ENCODE assay signal across 8 cellular contexts in the genomic region with DNA sequence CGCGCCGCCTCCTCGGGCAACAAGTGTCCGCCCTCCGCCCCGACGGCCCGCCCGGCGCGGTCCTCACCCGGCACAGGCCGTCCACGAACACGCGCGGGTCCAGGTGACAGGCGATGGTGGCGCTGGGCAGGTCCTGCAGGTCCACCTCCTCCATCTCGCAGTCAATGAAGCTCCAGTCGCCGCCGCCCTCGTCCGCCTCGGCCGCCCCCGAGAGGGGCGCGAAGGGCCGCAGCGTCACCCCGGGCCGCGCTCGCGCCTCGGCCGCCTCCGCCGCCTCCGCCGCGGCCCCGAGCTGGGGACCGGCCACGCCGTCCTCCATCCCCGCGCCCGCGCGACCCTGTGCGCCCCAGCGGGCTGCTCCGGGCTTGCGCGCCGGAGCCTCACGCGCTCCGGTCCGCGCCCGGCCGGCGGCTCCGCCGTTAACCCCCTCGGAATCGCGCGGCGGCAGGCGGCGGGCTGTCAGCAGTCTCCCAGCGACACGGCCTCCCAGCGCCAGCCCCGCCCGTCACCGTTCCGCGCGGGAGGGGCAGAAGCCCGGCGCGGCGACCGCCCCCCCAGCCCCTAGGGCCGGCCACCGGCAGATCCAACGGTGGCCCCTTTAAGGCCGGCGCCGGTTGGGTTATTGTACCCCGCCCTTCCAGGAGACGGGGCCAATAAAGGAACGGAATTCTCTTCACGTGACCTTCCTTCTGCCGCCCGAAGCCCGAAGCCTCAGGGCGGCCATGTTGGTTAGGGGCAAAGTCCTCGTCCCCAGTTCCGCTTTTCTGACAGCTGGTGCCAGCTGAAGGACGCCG. TPM values are rescaled to one million over a fixed set of nuclear protein-coding genes. Genes with fewer than 3 reads are reported as not detected.
DNase-seq lines count a peak whose midpoint lies in the region; ATAC-seq and TF ChIP-seq lines count a peak whose summit lies in the region.

Gene RCAN1, minus strand, starts transcription at position 421 of the 794 bp plus-strand sequence. Its CDS starts 102 bp downstream, at position 319.

- H3K36me3 ChIP-seq in heart right ventricle = no peaks in the 10 kb centered on the region

- TF ChIP-seq CTCF in heart right ventricle (IDR thresholded peaks at IDR 0.05) (peak in 1 of 9 donors; percentile 10), type B pancreatic cell (conservative IDR thresholded peaks at IDR 0.05) (no peak)

- peaks cover 23% of the 10 kb centered on the region for H3K4me1 Mint-ChIP-seq in T-helper 1 cell treated with Interleukin-12 subunit alpha and Interleukin-12 subunit beta and Interleukin-4 antibody, amounts not matched to agents 30 μg/mL and 1 μg/mL, for 36 hours (ENCODE audit: low read depth)
- H3K4me1 Mint-ChIP-seq in type B pancreatic cell (ENCODE audit: unreplicated experiment) = no peaks in the 10 kb centered on the region

- peak; percentile 14 for TF ChIP-seq POLR2A in GM15510 (IDR thresholded peaks at IDR 0.05; ENCODE audit: borderline replicate concordance, extremely low read depth, insufficient read length)

- WGBS in heart right ventricle, 2 donors = 0% methylated on average over 69 to 109 of the region's 109 CpGs

- peaks cover 21% of the 10 kb centered on the region for H3K27me3 Mint-ChIP-seq in T-helper 1 cell treated with Interleukin-12 subunit alpha and Interleukin-12 subunit beta and Interleukin-4 antibody, amounts not matched to agents 30 μg/mL and 1 μg/mL, for 36 hours (ENCODE audit: low read depth)
- H3K27me3 Mint-ChIP-seq in type B pancreatic cell = peaks cover 41% of the 10 kb centered on the region

- DNase-seq in NCI-H146 (lab: John Stamatoyannopoulos, UW) (peak; percentile 92), amniotic stem cell (lab: John Stamatoyannopoulos, UW) (peak; percentile 88), heart right ventricle (peak; percentile 87 to 92), posterior cingulate gyrus (peak; percentile 84 to 99 (median 92)), type B pancreatic cell (ENCODE audit: extremely low spot score, unreplicated experiment) (peak; percentile 89)

- intact Hi-C loops in heart right ventricle (cut with DNase I) (loop anchor here in 2 of 10 donors (10.0 kb wide), 2 partner anchors 540 to 700 kb away; partner anchors contain the start of genes ATP5PO (in 1 of the 2), MRPS6 (in 1 of the 2) and SLC5A3 (in 1 of the 2)), posterior cingulate gyrus (cut with DNase I) (loop anchor here (10.0 kb wide), 2 partner anchors 700 to 970 kb away; partner anchors contain the start of genes ATP5PO, CRYZL1 and ITSN1)

- H3K4me3 ChIP-seq in heart right ventricle = peak within 1 kb of the TSS; percentile 40 to 87 (median 74)

- H3K4me1 ChIP-seq in heart right ventricle = peaks cover 0 to 52% (median 30%) of the 10 kb centered on the region in 9 donors

- no peaks in the 10 kb centered on the region for H3K9me3 Mint-ChIP-seq in T-helper 1 cell treated with Interleukin-12 subunit alpha and Interleukin-12 subunit beta and Interleukin-4 antibody, amounts not matched to agents 30 μg/mL and 1 μg/mL, for 36 hours
- H3K9me3 Mint-ChIP-seq in type B pancreatic cell = no peaks in the 10 kb centered on the region

- H3K9me3 ChIP-seq in heart right ventricle = no peaks in the 10 kb centered on the region

- peak within 1 kb of the TSS; percentile 85 for H3K4me3 Mint-ChIP-seq in T-helper 1 cell treated with Interleukin-12 subunit alpha and Interleukin-12 subunit beta and Interleukin-4 antibody, amounts not matched to agents 30 μg/mL and 1 μg/mL, for 36 hours
- H3K4me3 Mint-ChIP-seq in type B pancreatic cell = peak within 1 kb of the TSS; percentile 93

- H3K27ac Mint-ChIP-seq in T-helper 1 cell treated with Interleukin-12 subunit alpha and Interleukin-12 subunit beta and Interleukin-4 antibody, amounts not matched to agents 30 μg/mL and 1 μg/mL, for 36 hours = peak within 1 kb of the TSS; percentile 74
- peak within 1 kb of the TSS; percentile 83 for H3K27ac Mint-ChIP-seq in type B pancreatic cell

- ATAC-seq in HG02870 (IDR thresholded peaks at IDR 0.05; ENCODE audit: unreplicated experiment) = peak; percentile 93
- peak; percentile 97 to 99 (median 98) for ATAC-seq in heart right ventricle

- H3K27me3 ChIP-seq in heart right ventricle = no peaks in the 10 kb centered on the region

- H3K27ac ChIP-seq in heart right ventricle = peak within 1 kb of the TSS; percentile 64 to 97 (median 91)

- no peaks in the 10 kb centered on the region for H3K36me3 Mint-ChIP-seq in T-helper 1 cell treated with Interleukin-12 subunit alpha and Interleukin-12 subunit beta and Interleukin-4 antibody, amounts not matched to agents 30 μg/mL and 1 μg/mL, for 36 hours (ENCODE audit: low read depth)
- no peaks in the 10 kb centered on the region for H3K36me3 Mint-ChIP-seq in type B pancreatic cell

RNA-seq across cellular contexts. Expression of gene RCAN1, which starts in this region (rescaled TPM):
- total RNA-seq in heart right ventricle (100 to 1,000 TPM in 3 of 10 donors, 10 to 100 TPM in 7; 30.8 to 389 (median 62.2) TPM), type B pancreatic cell (ENCODE audit: low replicate concordance) (13.4 and 16.5 TPM in 2 replicates)
- 10 to 100 TPM; 24.1 to 62.2 TPM for polyA plus RNA-seq in heart right ventricle

Comparison
In these comparisons a context has a peak if more than half of its experiments do, and no peak if none do; other contexts are left out.
1. Peak in every context shown above with its lines: DNase-seq, ATAC-seq, H3K4me3 ChIP-seq and H3K27ac ChIP-seq.